Comparison of ENCODE assay signal across 22 cellular contexts in genomic region chr4:99886146-99886545, GRCh38. TPM values are rescaled to one million over a fixed set of nuclear protein-coding genes. Genes with fewer than 3 reads are reported as not detected.
DNase-seq lines count a peak whose midpoint lies in the region; ATAC-seq, FAIRE-seq and TF ChIP-seq lines count a peak whose summit lies in the region.
"Had no signal": no experiment of that assay in that cellular context is flagged by ENCODE, and none has a peak within 500 bp of the region (broad histone marks: within the 10 kb centered on the region; RNA-seq: fewer than 3 reads in every experiment).

No MANE protein-coding gene starts in this region.

- H3K4me1 Mint-ChIP-seq in MCF 10A (ENCODE audit: insufficient read depth, unreplicated experiment): peaks cover 11% of the 10 kb centered on the region

- H3K4me3 ChIP-seq in breast epithelium: no peak overlapping the region
- H3K4me3 ChIP-seq in astrocyte of the cerebellum (ENCODE audit: low read depth, low read length): no peak overlapping the region
- H3K4me3 ChIP-seq in fibroblast of the aortic adventitia (ENCODE audit: low read depth, low read length): no peak overlapping the region
- H3K4me3 ChIP-seq in pancreas: no peak overlapping the region
- H3K4me3 ChIP-seq: K562 had no signal

- POLR2A ChIA-PET in MCF 10A (lab: Yijun Ruan, JAX): interaction anchor here (0.7 to 0.8 kb wide), 2 partner anchors 8 to 23 kb away, joined by 3 read pairs; partner anchors contain the start of gene LAMTOR3

- BruUV-seq in MCF 10A (replicated peaks; lab: Mats Ljungman, UMichigan): no TSS peak

- TF ChIP-seq POLR2A in breast epithelium (IDR thresholded peaks at IDR 0.05): no peak

- H3K27me3 ChIP-seq in breast epithelium (no peaks in the 10 kb centered on the region), pancreas (no peaks in the 10 kb centered on the region)

- H3K9me3 ChIP-seq in breast epithelium (no peaks in the 10 kb centered on the region), pancreas (no peaks in the 10 kb centered on the region)

- 61 to 64% methylated on average over 4 of the region's 4 CpGs for WGBS in pancreas, 2 donors

- TF ChIP-seq CTCF in MCF 10A (IDR thresholded peaks at IDR 0.05; ENCODE audit: unreplicated experiment): no peak
- no peak for TF ChIP-seq CTCF in breast epithelium (IDR thresholded peaks at IDR 0.05)
- no peak for TF ChIP-seq CTCF in astrocyte of the cerebellum (IDR thresholded peaks at IDR 0.05; ENCODE audit: low read depth, low read length, missing control alignments)
- no peak for TF ChIP-seq CTCF in fibroblast of the aortic adventitia (IDR thresholded peaks at IDR 0.05; ENCODE audit: insufficient read depth, low read length)
- no peak for TF ChIP-seq CTCF in pancreas (IDR thresholded peaks at IDR 0.05)

- H3K36me3 ChIP-seq in breast epithelium (peaks cover 8% of the 10 kb centered on the region), pancreas (peaks cover 0 to 14% (median 7%) of the 10 kb centered on the region in 3 donors)

- H3K4me3 Mint-ChIP-seq in MCF 10A (ENCODE audit: unreplicated experiment): no peak overlapping the region
- H3K4me3 Mint-ChIP-seq: activated CD8-positive, alpha-beta T cell treated with anti-CD3 and anti-CD28 coated beads, Interleukin-2, amount 10 ng/mL, durations not matched to agents 7 days and 5 days had no signal

- CTCF ChIA-PET in MCF 10A (lab: Yijun Ruan, JAX): interaction anchor here (0.7 to 5.6 kb wide), 4 partner anchors 62 to 77 kb away, joined by 3 to 24 read pairs (median 10); no protein-coding TSS in a partner anchor

- H3K9me3 Mint-ChIP-seq in MCF 10A (ENCODE audit: unreplicated experiment): no peaks in the 10 kb centered on the region

- intact Hi-C loops in MCF 10A (cut with micrococcal nuclease): no loop called here
- intact Hi-C loops in breast epithelium (cut with DNase I; ENCODE audit: low total_unique reads): no loop called here
- intact Hi-C loops in pancreas (cut with DNase I): no loop called here

- H3K27ac ChIP-seq in breast epithelium (no peak overlapping the region), pancreas (no peak overlapping the region)

- H3K36me3 Mint-ChIP-seq in MCF 10A (ENCODE audit: insufficient read depth, unreplicated experiment): peaks cover 31% of the 10 kb centered on the region

- in situ Hi-C loops in astrocyte of the cerebellum (cut with HindIII; ENCODE audit: low sequenced_read_pairs): no loop called here

- ATAC-seq in pancreas: no peak
- ATAC-seq: activated CD8-positive, alpha-beta T cell treated with anti-CD3 and anti-CD28 coated beads, Interleukin-2, amount 10 ng/mL, durations not matched to agents 7 days and 5 days; K562; left ventricle myocardium superior had no signal

- no peak for FAIRE-seq in pancreas (lab: Jason Lieb, UNC)
- FAIRE-seq: GM18507, K562, urothelium cell line had no signal

- H3K4me1 ChIP-seq in breast epithelium: no peaks in the 10 kb centered on the region
- H3K4me1 ChIP-seq in pancreas: peaks cover 3 to 9% (median 9%) of the 10 kb centered on the region in 3 donors

- DNase-seq in MCF 10A (ENCODE audit: unreplicated experiment) (peak; percentile 29), breast epithelium (ENCODE audit: low spot score in 2 of 2) (no peak), astrocyte of the cerebellum (ENCODE audit: low read depth) (peak; percentile 66), fibroblast of the aortic adventitia (ENCODE audit: low read depth) (peak; percentile 70), COLO668 (lab: John Stamatoyannopoulos, UW; ENCODE audit: unreplicated experiment) (no peak), KG1 (lab: John Stamatoyannopoulos, UW) (no peak), pancreas (no peak), NCI-H2227 (lab: John Stamatoyannopoulos, UW; ENCODE audit: unreplicated experiment) (no peak)
- DNase-seq: 8988T; activated CD4-positive, CD25-positive, alpha-beta regulatory T cell treated with anti-CD3 and anti-CD28 coated beads, Interleukin-2, amount 50 U/mL, for 72 hours; activated CD8-positive, alpha-beta T cell treated with anti-CD3 and anti-CD28 coated beads, Interleukin-2, amount 10 ng/mL, durations not matched to agents 7 days and 5 days; activated naive CD4-positive, alpha-beta T cell; activated T-cell treated with anti-CD3 and anti-CD28 coated beads, Interleukin-2, amount 50 U/mL, for 1 hour; amygdala; cerebellar nuclear complex; left ventricle myocardium superior; NCI-H187 treated with DMSO at 0.1 percent for 48 hours; NCI-H226; T1000 had no signal

- H3K27me3 Mint-ChIP-seq in MCF 10A (ENCODE audit: insufficient read depth, unreplicated experiment): no peaks in the 10 kb centered on the region

- H3K27ac Mint-ChIP-seq in MCF 10A (ENCODE audit: low read depth, unreplicated experiment): no peak overlapping the region
- H3K27ac Mint-ChIP-seq: activated CD8-positive, alpha-beta T cell treated with anti-CD3 and anti-CD28 coated beads, Interleukin-2, amount 10 ng/mL, durations not matched to agents 7 days and 5 days had no signal

RNA-seq across cellular contexts. Expression of gene LAMTOR3, which starts 8.1 kb away (rescaled TPM):
- total RNA-seq in MCF 10A (2022) (33.5 and 35.9 TPM in 2 replicates), breast epithelium (10 to 100 TPM; 40.6 to 79.3 (median 44.0) TPM), fibroblast of the aortic adventitia (ENCODE audit: low replicate concordance) (11.5 and 69.9 TPM in 2 replicates), pancreas (10 to 100 TPM in 5 of 6 donors, 1 to 10 TPM in 1; 8.4 to 25.6 (median 15.2) TPM)
- 10 to 100 TPM; 26.5 to 38.7 TPM for polyA plus RNA-seq in pancreas

Comparison
In these comparisons a context has a peak if more than half of its experiments do, and no peak if none do; other contexts are left out.
1. DNase-seq: peak in MCF 10A (single experiment), astrocyte of the cerebellum (single experiment) and fibroblast of the aortic adventitia (single experiment); none in breast epithelium (0 of 2), COLO668 (single experiment), KG1 (single experiment), pancreas (0 of 6) and NCI-H2227 (single experiment).